Comparison of ENCODE assay signal across 12 cellular contexts in genomic region chr17:49738456-49739163, GRCh38. TPM values are rescaled to one million over a fixed set of nuclear protein-coding genes. Genes with fewer than 3 reads are reported as not detected.
DNase-seq lines count a peak whose midpoint lies in the region; ATAC-seq and TF ChIP-seq lines count a peak whose summit lies in the region.
"Had no signal": no experiment of that assay in that cellular context is flagged by ENCODE, and none has a peak within 500 bp of the region (broad histone marks: within the 10 kb centered on the region; RNA-seq: fewer than 3 reads in every experiment).

No MANE protein-coding gene starts in this region.

- peak overlapping the region; percentile 51 for H3K4me3 ChIP-seq in thymus (ENCODE audit: low read length)

- peak overlapping the region; percentile 99 for H3K27ac ChIP-seq in thymus (ENCODE audit: low read depth)

- peaks cover 2% of the 10 kb centered on the region for H3K9me3 Mint-ChIP-seq in activated naive CD4-positive, alpha-beta T cell treated with anti-CD3 and anti-CD28 coated beads, Interleukin-2, amount 10 ng/mL, durations not matched to agents 7 days and 5 days
- H3K9me3 Mint-ChIP-seq in activated T-helper 1 cell treated with anti-CD3 and anti-CD28 coated beads, Interleukin-12 subunit alpha, Interleukin-12 subunit beta, Interleukin-2, Interleukin-4 antibody, amounts not matched to agents 30 ng/mL and 10 ng/mL and 1 ng/mL, durations not matched to agents 14 hours and 24 hours and 36 hours: no peaks in the 10 kb centered on the region
- H3K9me3 Mint-ChIP-seq in immature natural killer cell: no peaks in the 10 kb centered on the region

- no peak for DNase-seq in activated naive CD4-positive, alpha-beta T cell treated with anti-CD3 and anti-CD28 coated beads, Interleukin-2, amount 10 ng/mL, durations not matched to agents 7 days and 5 days
- DNase-seq in activated naive CD4-positive, alpha-beta T cell treated with Interleukin-2 at 50 U/mL for 16 hours: no peak
- DNase-seq in activated T-helper 1 cell treated with anti-CD3 and anti-CD28 coated beads, Interleukin-12 subunit alpha, Interleukin-12 subunit beta, Interleukin-2, Interleukin-4 antibody, amounts not matched to agents 30 ng/mL and 10 ng/mL and 1 ng/mL, durations not matched to agents 14 hours and 24 hours and 36 hours (ENCODE audit: low spot score): no peak
- DNase-seq in immature natural killer cell: peak; percentile 67 to 68 (median 68)
- no peak for DNase-seq in GM13977 (ENCODE audit: low spot score)
- DNase-seq: effector CD8-positive, alpha-beta T cell; hippocampal formation; NCI-H510A treated with DMSO at 0.1 percent for 48 hours; stimulated activated CD4-positive, alpha-beta T cell treated with anti-CD3 and anti-CD28 coated beads, Interleukin-4, amount 100 ng/mL, for 4 hours had no signal

- H3K36me3 ChIP-seq in thymus (ENCODE audit: control insufficient read depth, insufficient read depth): peaks cover 3% of the 10 kb centered on the region

- no peak for ATAC-seq in HG02642 (IDR thresholded peaks at IDR 0.05; ENCODE audit: poor library complexity, unreplicated experiment)
- ATAC-seq in HG03108 (IDR thresholded peaks at IDR 0.05; ENCODE audit: unreplicated experiment): no peak

- no peak for TF ChIP-seq CTCF in GM13977 (IDR thresholded peaks at IDR 0.05; ENCODE audit: extremely low read depth, insufficient read depth, missing control alignments)

- CTCF ChIA-PET in activated naive CD4-positive, alpha-beta T cell treated with anti-CD3 and anti-CD28 coated beads, Interleukin-2, amount 10 ng/mL, durations not matched to agents 7 days and 5 days (lab: Charles Lee): interaction anchor here (0.7 kb wide), 2 partner anchors 23 to 30 kb away, joined by 3 read pairs; no protein-coding TSS in a partner anchor

- H3K27ac Mint-ChIP-seq in activated naive CD4-positive, alpha-beta T cell treated with anti-CD3 and anti-CD28 coated beads, Interleukin-2, amount 10 ng/mL, durations not matched to agents 7 days and 5 days: peak overlapping the region; percentile 99
- peak overlapping the region; percentile 99 for H3K27ac Mint-ChIP-seq in activated T-helper 1 cell treated with anti-CD3 and anti-CD28 coated beads, Interleukin-12 subunit alpha, Interleukin-12 subunit beta, Interleukin-2, Interleukin-4 antibody, amounts not matched to agents 30 ng/mL and 10 ng/mL and 1 ng/mL, durations not matched to agents 14 hours and 24 hours and 36 hours
- H3K27ac Mint-ChIP-seq in immature natural killer cell: peak overlapping the region; percentile 96 to 100 (median 100)

- WGBS in thymus: 83% methylated on average over 5 of the region's 5 CpGs

- H3K4me1 Mint-ChIP-seq in activated naive CD4-positive, alpha-beta T cell treated with anti-CD3 and anti-CD28 coated beads, Interleukin-2, amount 10 ng/mL, durations not matched to agents 7 days and 5 days: peaks cover 80% of the 10 kb centered on the region
- H3K4me1 Mint-ChIP-seq in activated T-helper 1 cell treated with anti-CD3 and anti-CD28 coated beads, Interleukin-12 subunit alpha, Interleukin-12 subunit beta, Interleukin-2, Interleukin-4 antibody, amounts not matched to agents 30 ng/mL and 10 ng/mL and 1 ng/mL, durations not matched to agents 14 hours and 24 hours and 36 hours (ENCODE audit: low read depth): peaks cover 75% of the 10 kb centered on the region
- H3K4me1 Mint-ChIP-seq in immature natural killer cell: peaks cover 88 to 90% of the 10 kb centered on the region in 2 donors

- in situ Hi-C loops in GM13977 (cut with MboI; ENCODE audit: low pct_unique_long_range_greater_than_20kb, low sequenced_read_pairs, unreplicated experiment): no loop called here

- intact Hi-C loops in activated T-helper 1 cell treated with anti-CD3 and anti-CD28 coated beads, Interleukin-12 subunit alpha, Interleukin-12 subunit beta, Interleukin-2, Interleukin-4 antibody, amounts not matched to agents 30 ng/mL and 10 ng/mL and 1 ng/mL, durations not matched to agents 14 hours and 24 hours and 36 hours (cut with micrococcal nuclease): loop anchor here (1.0 kb wide), 5 partner anchors 10 to 50 kb away; partner anchors contain the start of genes FAM117A and KAT7

- peak overlapping the region; percentile 79 for H3K4me3 Mint-ChIP-seq in activated naive CD4-positive, alpha-beta T cell treated with anti-CD3 and anti-CD28 coated beads, Interleukin-2, amount 10 ng/mL, durations not matched to agents 7 days and 5 days
- H3K4me3 Mint-ChIP-seq in activated T-helper 1 cell treated with anti-CD3 and anti-CD28 coated beads, Interleukin-12 subunit alpha, Interleukin-12 subunit beta, Interleukin-2, Interleukin-4 antibody, amounts not matched to agents 30 ng/mL and 10 ng/mL and 1 ng/mL, durations not matched to agents 14 hours and 24 hours and 36 hours: peak overlapping the region; percentile 80
- peak overlapping the region; percentile 90 to 100 (median 96) for H3K4me3 Mint-ChIP-seq in immature natural killer cell

- no peaks in the 10 kb centered on the region for H3K27me3 ChIP-seq in thymus (ENCODE audit: control insufficient read depth, insufficient read depth)

- no peaks in the 10 kb centered on the region for H3K9me3 ChIP-seq in thymus (ENCODE audit: control insufficient read depth)

- H3K4me1 ChIP-seq in thymus (ENCODE audit: control insufficient read depth, insufficient read depth, low read length): peaks cover 62% of the 10 kb centered on the region

- H3K36me3 Mint-ChIP-seq in activated naive CD4-positive, alpha-beta T cell treated with anti-CD3 and anti-CD28 coated beads, Interleukin-2, amount 10 ng/mL, durations not matched to agents 7 days and 5 days: peaks cover 55% of the 10 kb centered on the region
- H3K36me3 Mint-ChIP-seq in activated T-helper 1 cell treated with anti-CD3 and anti-CD28 coated beads, Interleukin-12 subunit alpha, Interleukin-12 subunit beta, Interleukin-2, Interleukin-4 antibody, amounts not matched to agents 30 ng/mL and 10 ng/mL and 1 ng/mL, durations not matched to agents 14 hours and 24 hours and 36 hours (ENCODE audit: low read depth): peaks cover 14% of the 10 kb centered on the region
- H3K36me3 Mint-ChIP-seq in immature natural killer cell: peaks cover 4 to 11% (median 7%) of the 10 kb centered on the region in 3 donors

- no peaks in the 10 kb centered on the region for H3K27me3 Mint-ChIP-seq in activated naive CD4-positive, alpha-beta T cell treated with anti-CD3 and anti-CD28 coated beads, Interleukin-2, amount 10 ng/mL, durations not matched to agents 7 days and 5 days
- H3K27me3 Mint-ChIP-seq in activated T-helper 1 cell treated with anti-CD3 and anti-CD28 coated beads, Interleukin-12 subunit alpha, Interleukin-12 subunit beta, Interleukin-2, Interleukin-4 antibody, amounts not matched to agents 30 ng/mL and 10 ng/mL and 1 ng/mL, durations not matched to agents 14 hours and 24 hours and 36 hours (ENCODE audit: insufficient read depth): no peaks in the 10 kb centered on the region
- H3K27me3 Mint-ChIP-seq in immature natural killer cell (ENCODE audit: low read depth in 3 of 3): peaks cover 6 to 16% (median 8%) of the 10 kb centered on the region in 3 donors

RNA-seq across cellular contexts. Expression of gene FAM117A, which starts 25.3 kb away (rescaled TPM):
- total RNA-seq in activated T-helper 1 cell treated with anti-CD3 and anti-CD28 coated beads, Interleukin-12 subunit alpha, Interleukin-12 subunit beta, Interleukin-2, Interleukin-4 antibody, amounts not matched to agents 30 ng/mL and 10 ng/mL and 1 ng/mL, durations not matched to agents 14 hours and 24 hours and 36 hours: 13.9 and 14.8 TPM in 2 replicates
- polyA plus RNA-seq in immature natural killer cell (10 to 100 TPM; 35.3 to 68.0 (median 35.9) TPM), thymus (13.6 TPM)

RNA-seq across cellular contexts. Expression of gene SLC35B1, which starts 30.8 kb away (rescaled TPM):
- 71.6 and 75.4 TPM in 2 replicates for total RNA-seq in activated T-helper 1 cell treated with anti-CD3 and anti-CD28 coated beads, Interleukin-12 subunit alpha, Interleukin-12 subunit beta, Interleukin-2, Interleukin-4 antibody, amounts not matched to agents 30 ng/mL and 10 ng/mL and 1 ng/mL, durations not matched to agents 14 hours and 24 hours and 36 hours
- 10 to 100 TPM; 40.5 to 69.0 (median 53.3) TPM for polyA plus RNA-seq in immature natural killer cell
- polyA plus RNA-seq in thymus: 50.0 TPM

RNA-seq across cellular contexts. Expression of gene KAT7, which starts 49.9 kb away (rescaled TPM):
- total RNA-seq in activated T-helper 1 cell treated with anti-CD3 and anti-CD28 coated beads, Interleukin-12 subunit alpha, Interleukin-12 subunit beta, Interleukin-2, Interleukin-4 antibody, amounts not matched to agents 30 ng/mL and 10 ng/mL and 1 ng/mL, durations not matched to agents 14 hours and 24 hours and 36 hours: 68.5 and 71.1 TPM in 2 replicates
- polyA plus RNA-seq in immature natural killer cell: 10 to 100 TPM; 32.3 to 67.2 (median 37.9) TPM
- 14.2 TPM for polyA plus RNA-seq in thymus

Comparison
In these comparisons a context has a peak if more than half of its experiments do, and no peak if none do; other contexts are left out.
1. DNase-seq: peak in immature natural killer cell (3 of 3); none in activated naive CD4-positive, alpha-beta T cell treated with anti-CD3 and anti-CD28 coated beads, Interleukin-2, amount 10 ng/mL, durations not matched to agents 7 days and 5 days (single experiment), activated naive CD4-positive, alpha-beta T cell treated with Interleukin-2 at 50 U/mL for 16 hours (single experiment), activated T-helper 1 cell treated with anti-CD3 and anti-CD28 coated beads, Interleukin-12 subunit alpha, Interleukin-12 subunit beta, Interleukin-2, Interleukin-4 antibody, amounts not matched to agents 30 ng/mL and 10 ng/mL and 1 ng/mL, durations not matched to agents 14 hours and 24 hours and 36 hours (single experiment) and GM13977 (single experiment).
2. Peak in every context shown above with its lines, with median percentiles within 50 percentile points of each other: H3K27ac Mint-ChIP-seq and H3K4me3 Mint-ChIP-seq.